1 cellular context compared by ENCODE assay signal in genomic region chr17:17535957-17536356, GRCh38.
TF ChIP-seq lines count a peak whose summit lies in the region.

No MANE protein-coding gene starts in this region.

TF ChIP-seq in SK-N-SH, 30 proteins besides CTCF, POLR2A, EP300 and RAD21:
- no peak for TF ChIP-seq NFIC (IDR thresholded peaks at IDR 0.05; ENCODE audit: borderline replicate concordance)
- no peak for TF ChIP-seq MEF2A (IDR thresholded peaks at IDR 0.05; ENCODE audit: borderline replicate concordance, low read depth)
- no peak for TF ChIP-seq RCOR1 (IDR thresholded peaks at IDR 0.05; ENCODE audit: low read length)
- no peak for TF ChIP-seq RFX5 (IDR thresholded peaks at IDR 0.05; ENCODE audit: low read length)
- TF ChIP-seq SMC3 (IDR thresholded peaks at IDR 0.05; ENCODE audit: low read depth, low read length): no peak
- TF ChIP-seq USF1 (IDR thresholded peaks at IDR 0.05; ENCODE audit: borderline replicate concordance, low read depth): no peak
- TF ChIP-seq NRF1 (IDR thresholded peaks at IDR 0.05; ENCODE audit: low read depth, low read length): no peak
- no peak for TF ChIP-seq FOXM1 (IDR thresholded peaks at IDR 0.05; ENCODE audit: low read depth)
- no peak for TF ChIP-seq MXI1 (IDR thresholded peaks at IDR 0.05; ENCODE audit: low read depth, low read length)
- no peak for TF ChIP-seq FOXJ3 (CRISPR knock-in tag; IDR thresholded peaks at IDR 0.05)
- no peak for TF ChIP-seq YY1 (IDR thresholded peaks at IDR 0.05; ENCODE audit: low read depth)
- TF ChIP-seq PBX3 (IDR thresholded peaks at IDR 0.05): no peak
- no peak for TF ChIP-seq CHD2 (IDR thresholded peaks at IDR 0.05; ENCODE audit: low read length, partially characterized antibody)
- no peak for TF ChIP-seq GABPA (IDR thresholded peaks at IDR 0.05; ENCODE audit: low read depth)
- TF ChIP-seq JUND (IDR thresholded peaks at IDR 0.05): no peak
- no peak for TF ChIP-seq TEAD4 (IDR thresholded peaks at IDR 0.05; ENCODE audit: borderline replicate concordance, insufficient read depth)
- no peak for TF ChIP-seq ZBTB33 (IDR thresholded peaks at IDR 0.05; ENCODE audit: borderline replicate concordance, low read depth)
- TF ChIP-seq, protein P1, sequence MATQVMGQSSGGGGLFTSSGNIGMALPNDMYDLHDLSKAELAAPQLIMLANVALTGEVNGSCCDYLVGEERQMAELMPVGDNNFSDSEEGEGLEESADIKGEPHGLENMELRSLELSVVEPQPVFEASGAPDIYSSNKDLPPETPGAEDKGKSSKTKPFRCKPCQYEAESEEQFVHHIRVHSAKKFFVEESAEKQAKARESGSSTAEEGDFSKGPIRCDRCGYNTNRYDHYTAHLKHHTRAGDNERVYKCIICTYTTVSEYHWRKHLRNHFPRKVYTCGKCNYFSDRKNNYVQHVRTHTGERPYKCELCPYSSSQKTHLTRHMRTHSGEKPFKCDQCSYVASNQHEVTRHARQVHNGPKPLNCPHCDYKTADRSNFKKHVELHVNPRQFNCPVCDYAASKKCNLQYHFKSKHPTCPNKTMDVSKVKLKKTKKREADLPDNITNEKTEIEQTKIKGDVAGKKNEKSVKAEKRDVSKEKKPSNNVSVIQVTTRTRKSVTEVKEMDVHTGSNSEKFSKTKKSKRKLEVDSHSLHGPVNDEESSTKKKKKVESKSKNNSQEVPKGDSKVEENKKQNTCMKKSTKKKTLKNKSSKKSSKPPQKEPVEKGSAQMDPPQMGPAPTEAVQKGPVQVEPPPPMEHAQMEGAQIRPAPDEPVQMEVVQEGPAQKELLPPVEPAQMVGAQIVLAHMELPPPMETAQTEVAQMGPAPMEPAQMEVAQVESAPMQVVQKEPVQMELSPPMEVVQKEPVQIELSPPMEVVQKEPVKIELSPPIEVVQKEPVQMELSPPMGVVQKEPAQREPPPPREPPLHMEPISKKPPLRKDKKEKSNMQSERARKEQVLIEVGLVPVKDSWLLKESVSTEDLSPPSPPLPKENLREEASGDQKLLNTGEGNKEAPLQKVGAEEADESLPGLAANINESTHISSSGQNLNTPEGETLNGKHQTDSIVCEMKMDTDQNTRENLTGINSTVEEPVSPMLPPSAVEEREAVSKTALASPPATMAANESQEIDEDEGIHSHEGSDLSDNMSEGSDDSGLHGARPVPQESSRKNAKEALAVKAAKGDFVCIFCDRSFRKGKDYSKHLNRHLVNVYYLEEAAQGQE (IDR thresholded peaks at IDR 0.05; ENCODE audit: low read depth, low read length): no peak
- TF ChIP-seq IRF3 (IDR thresholded peaks at IDR 0.05; ENCODE audit: low read depth, low read length): no peak
